Comparison of ENCODE assay signal across 8 cellular contexts in the genomic region with DNA sequence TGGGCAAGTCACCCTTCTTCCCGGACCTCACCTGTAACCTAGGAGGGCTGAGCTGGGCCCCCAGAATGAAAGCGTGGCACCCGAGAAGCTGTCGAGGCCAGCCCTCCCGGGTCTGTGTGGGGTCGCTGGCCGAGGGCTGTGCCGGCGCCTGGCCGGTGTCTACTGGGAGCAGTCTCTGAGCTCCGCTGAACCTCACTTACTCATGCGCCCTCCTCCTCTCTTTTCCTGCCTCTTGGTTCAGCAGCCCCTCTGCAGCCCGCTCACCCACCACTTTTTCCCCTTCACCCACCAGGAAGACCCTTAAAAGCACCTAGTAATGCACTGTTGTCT. TPM values are rescaled to one million over a fixed set of nuclear protein-coding genes. Genes with fewer than 3 reads are reported as not detected.
A peak's percentile ranks its signal among the peaks of the same experiment; 100 is the strongest.
DNase-seq lines count a peak whose midpoint lies in the region; ATAC-seq, FAIRE-seq and TF ChIP-seq lines count a peak whose summit lies in the region.

No MANE protein-coding gene starts in this region.

- H3K36me3 ChIP-seq in DOHH2 (ENCODE audit: control insufficient read depth, low read length), result no peaks in the 10 kb centered on the region
- H3K36me3 ChIP-seq in pancreas, result no peaks in the 10 kb centered on the region

- no peaks in the 10 kb centered on the region for H3F3A ChIP-seq in DOHH2 (ENCODE audit: control insufficient read depth, insufficient read depth)

- H3K79me2 ChIP-seq in DOHH2 (ENCODE audit: control insufficient read depth, low read length), result no peaks in the 10 kb centered on the region

- 1% methylated on average over 13 of the region's 13 CpGs for WGBS in pancreas, 2 donors

- no peak for TF ChIP-seq CTCF in DOHH2 (IDR thresholded peaks at IDR 0.05; ENCODE audit: low read depth, low read length, poor library complexity, severe bottlenecking)
- no peak for TF ChIP-seq CTCF in HFFc6 (IDR thresholded peaks at IDR 0.05)
- TF ChIP-seq CTCF in fibroblast of villous mesenchyme (IDR thresholded peaks at IDR 0.05; ENCODE audit: insufficient read depth, low read depth, low read length), result no peak
- TF ChIP-seq CTCF in pancreas (IDR thresholded peaks at IDR 0.05), result no peak

- H3K4me1 Mint-ChIP-seq in HFFc6 (ENCODE audit: low read depth), result peaks cover 20% of the 10 kb centered on the region

- intact Hi-C loops in pancreas (cut with DNase I), result no loop called here

- no peaks in the 10 kb centered on the region for H3K36me3 Mint-ChIP-seq in HFFc6 (ENCODE audit: low read depth)

- H3K4me3 ChIP-seq in DOHH2 (ENCODE audit: low read length) (peak overlapping the region; percentile 78), fibroblast of villous mesenchyme (ENCODE audit: low read depth, low read length) (peak overlapping the region; percentile 90), pancreas (peak overlapping the region; percentile 33 to 88 (median 70))

- no peaks in the 10 kb centered on the region for H3K9me3 ChIP-seq in DOHH2 (ENCODE audit: control insufficient read depth, insufficient read depth, low read length)
- H3K9me3 ChIP-seq in pancreas, result peaks cover 0 to 2% (median 0%) of the 10 kb centered on the region in 4 donors

- H3K4me2 ChIP-seq in DOHH2 (ENCODE audit: low read length), result peak overlapping the region; percentile 74

- peak overlapping the region; percentile 92 for H3K4me3 Mint-ChIP-seq in HFFc6

- no peaks in the 10 kb centered on the region for H3K9me3 Mint-ChIP-seq in HFFc6

- FAIRE-seq in pancreas (lab: Jason Lieb, UNC), result no peak

- H3K27me3 ChIP-seq in DOHH2 (ENCODE audit: control insufficient read depth, low read length) (peaks cover 8% of the 10 kb centered on the region), pancreas (no peaks in the 10 kb centered on the region)

- no peaks in the 10 kb centered on the region for H4K20me1 ChIP-seq in DOHH2 (ENCODE audit: control insufficient read depth, insufficient read depth, low read depth, low read length)

- H3K4me1 ChIP-seq in DOHH2 (ENCODE audit: control insufficient read depth, low read length) (peaks cover 12% of the 10 kb centered on the region), pancreas (peaks cover 0 to 4% (median 0%) of the 10 kb centered on the region in 3 donors)

- no peaks in the 10 kb centered on the region for H3K9me2 ChIP-seq in DOHH2 (replicated peaks; ENCODE audit: control insufficient read depth, low read length)

- H3K27ac ChIP-seq in DOHH2 (ENCODE audit: low read depth, low read length) (no peak overlapping the region), pancreas (peak overlapping the region; percentile 6 to 67 (median 50))

- 0 out of 2 replicates have a peak overlapping the region, but pooled peaks have one; percentile 14 for H3K27ac Mint-ChIP-seq in HFFc6

- ATAC-seq in SK-N-SH treated with all-trans-retinoic acid at 6 μM for 48 hours, result peak; percentile 61
- peak; percentile 38 to 58 (median 50) for ATAC-seq in pancreas

- no peak for DNase-seq in HFFc6
- DNase-seq in fibroblast of villous mesenchyme (ENCODE audit: low read depth), result no peak
- no peak for DNase-seq in pancreas
- DNase-seq in NCI-H2081 treated with DMSO at 0.1 percent for 48 hours (lab: John Stamatoyannopoulos, UW), result no peak
- no peak for DNase-seq in NCI-H2107 (lab: John Stamatoyannopoulos, UW)
- no peak for DNase-seq in NCI-H187 (lab: John Stamatoyannopoulos, UW)

- no peaks in the 10 kb centered on the region; the same call in 1 of the 2 replicates for H3K27me3 Mint-ChIP-seq in HFFc6 (ENCODE audit: insufficient read depth)

TF ChIP-seq in SK-N-SH treated with all-trans-retinoic acid at 6 μM for 48 hours, 23 proteins besides CTCF, POLR2A, EP300 and RAD21 (continues in another document):
- TF ChIP-seq ESRRG (CRISPR knock-in tag; IDR thresholded peaks at IDR 0.05) (no peak), ARNTL (CRISPR knock-in tag; IDR thresholded peaks at IDR 0.05; ENCODE audit: borderline replicate concordance, low read depth) (no peak), ZNF8 (CRISPR knock-in tag; IDR thresholded peaks at IDR 0.05) (no peak), SNAI2 (CRISPR knock-in tag; IDR thresholded peaks at IDR 0.05) (no peak), PPARA (CRISPR knock-in tag; IDR thresholded peaks at IDR 0.05; ENCODE audit: borderline replicate concordance) (no peak), ZC3H10 (CRISPR knock-in tag; IDR thresholded peaks at IDR 0.05) (no peak), OSR1 (CRISPR knock-in tag; IDR thresholded peaks at IDR 0.05) (no peak), CSDC2 (CRISPR knock-in tag; IDR thresholded peaks at IDR 0.05) (no peak), ZFP30 (CRISPR knock-in tag; IDR thresholded peaks at IDR 0.05) (no peak), GLIS3 (CRISPR knock-in tag; IDR thresholded peaks at IDR 0.05) (no peak)
- TF ChIP-seq, protein P1, sequence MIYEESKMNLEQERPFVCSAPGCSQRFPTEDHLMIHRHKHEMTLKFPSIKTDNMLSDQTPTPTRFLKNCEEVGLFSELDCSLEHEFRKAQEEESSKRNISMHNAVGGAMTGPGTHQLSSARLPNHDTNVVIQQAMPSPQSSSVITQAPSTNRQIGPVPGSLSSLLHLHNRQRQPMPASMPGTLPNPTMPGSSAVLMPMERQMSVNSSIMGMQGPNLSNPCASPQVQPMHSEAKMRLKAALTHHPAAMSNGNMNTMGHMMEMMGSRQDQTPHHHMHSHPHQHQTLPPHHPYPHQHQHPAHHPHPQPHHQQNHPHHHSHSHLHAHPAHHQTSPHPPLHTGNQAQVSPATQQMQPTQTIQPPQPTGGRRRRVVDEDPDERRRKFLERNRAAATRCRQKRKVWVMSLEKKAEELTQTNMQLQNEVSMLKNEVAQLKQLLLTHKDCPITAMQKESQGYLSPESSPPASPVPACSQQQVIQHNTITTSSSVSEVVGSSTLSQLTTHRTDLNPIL (CRISPR knock-in tag; IDR thresholded peaks at IDR 0.05; ENCODE audit: low read depth), result no peak
- TF ChIP-seq, protein P2, sequence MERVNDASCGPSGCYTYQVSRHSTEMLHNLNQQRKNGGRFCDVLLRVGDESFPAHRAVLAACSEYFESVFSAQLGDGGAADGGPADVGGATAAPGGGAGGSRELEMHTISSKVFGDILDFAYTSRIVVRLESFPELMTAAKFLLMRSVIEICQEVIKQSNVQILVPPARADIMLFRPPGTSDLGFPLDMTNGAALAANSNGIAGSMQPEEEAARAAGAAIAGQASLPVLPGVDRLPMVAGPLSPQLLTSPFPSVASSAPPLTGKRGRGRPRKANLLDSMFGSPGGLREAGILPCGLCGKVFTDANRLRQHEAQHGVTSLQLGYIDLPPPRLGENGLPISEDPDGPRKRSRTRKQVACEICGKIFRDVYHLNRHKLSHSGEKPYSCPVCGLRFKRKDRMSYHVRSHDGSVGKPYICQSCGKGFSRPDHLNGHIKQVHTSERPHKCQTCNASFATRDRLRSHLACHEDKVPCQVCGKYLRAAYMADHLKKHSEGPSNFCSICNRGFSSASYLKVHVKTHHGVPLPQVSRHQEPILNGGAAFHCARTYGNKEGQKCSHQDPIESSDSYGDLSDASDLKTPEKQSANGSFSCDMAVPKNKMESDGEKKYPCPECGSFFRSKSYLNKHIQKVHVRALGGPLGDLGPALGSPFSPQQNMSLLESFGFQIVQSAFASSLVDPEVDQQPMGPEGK (CRISPR knock-in tag; IDR thresholded peaks at IDR 0.05; ENCODE audit: borderline replicate concordance), result no peak
- TF ChIP-seq, protein P3, sequence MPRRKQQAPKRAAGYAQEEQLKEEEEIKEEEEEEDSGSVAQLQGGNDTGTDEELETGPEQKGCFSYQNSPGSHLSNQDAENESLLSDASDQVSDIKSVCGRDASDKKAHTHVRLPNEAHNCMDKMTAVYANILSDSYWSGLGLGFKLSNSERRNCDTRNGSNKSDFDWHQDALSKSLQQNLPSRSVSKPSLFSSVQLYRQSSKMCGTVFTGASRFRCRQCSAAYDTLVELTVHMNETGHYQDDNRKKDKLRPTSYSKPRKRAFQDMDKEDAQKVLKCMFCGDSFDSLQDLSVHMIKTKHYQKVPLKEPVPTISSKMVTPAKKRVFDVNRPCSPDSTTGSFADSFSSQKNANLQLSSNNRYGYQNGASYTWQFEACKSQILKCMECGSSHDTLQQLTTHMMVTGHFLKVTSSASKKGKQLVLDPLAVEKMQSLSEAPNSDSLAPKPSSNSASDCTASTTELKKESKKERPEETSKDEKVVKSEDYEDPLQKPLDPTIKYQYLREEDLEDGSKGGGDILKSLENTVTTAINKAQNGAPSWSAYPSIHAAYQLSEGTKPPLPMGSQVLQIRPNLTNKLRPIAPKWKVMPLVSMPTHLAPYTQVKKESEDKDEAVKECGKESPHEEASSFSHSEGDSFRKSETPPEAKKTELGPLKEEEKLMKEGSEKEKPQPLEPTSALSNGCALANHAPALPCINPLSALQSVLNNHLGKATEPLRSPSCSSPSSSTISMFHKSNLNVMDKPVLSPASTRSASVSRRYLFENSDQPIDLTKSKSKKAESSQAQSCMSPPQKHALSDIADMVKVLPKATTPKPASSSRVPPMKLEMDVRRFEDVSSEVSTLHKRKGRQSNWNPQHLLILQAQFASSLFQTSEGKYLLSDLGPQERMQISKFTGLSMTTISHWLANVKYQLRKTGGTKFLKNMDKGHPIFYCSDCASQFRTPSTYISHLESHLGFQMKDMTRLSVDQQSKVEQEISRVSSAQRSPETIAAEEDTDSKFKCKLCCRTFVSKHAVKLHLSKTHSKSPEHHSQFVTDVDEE (CRISPR knock-in tag; IDR thresholded peaks at IDR 0.05), result no peak

RNA-seq across cellular contexts. Expression of a gene that starts 0.4 kb away (rescaled TPM):
- total RNA-seq in HFFc6 (2021; fragmentation: NEBNext Ultra II Directional; extraction: Animal tissue kit (Norgen Biotek cat#: 25700)), result 1 to 10 TPM; 3.1 to 5.2 (median 4.1) TPM
- total RNA-seq in fibroblast of villous mesenchyme, result 1.7 and 2.3 TPM in 2 replicates
- 1 to 10 TPM; 2.3 to 5.1 (median 2.8) TPM for total RNA-seq in pancreas
- polyA plus RNA-seq in pancreas, result 1 to 10 TPM; 3.2 TPM

RNA-seq across cellular contexts. Expression of a gene that starts 32.4 kb away (rescaled TPM):
- 100 to 1,000 TPM; 181 to 242 (median 217) TPM for total RNA-seq in HFFc6 (2021; fragmentation: NEBNext Ultra II Directional; extraction: Animal tissue kit (Norgen Biotek cat#: 25700))
- 215 and 291 TPM in 2 replicates for total RNA-seq in fibroblast of villous mesenchyme
- 10 to 100 TPM; 24.6 to 63.1 (median 43.5) TPM for total RNA-seq in pancreas
- 10 to 100 TPM; 67.0 to 84.1 TPM for polyA plus RNA-seq in pancreas

RNA-seq across cellular contexts. Expression of a gene that starts 57.5 kb away (rescaled TPM):
- total RNA-seq in HFFc6 (2021; fragmentation: NEBNext Ultra II Directional; extraction: Animal tissue kit (Norgen Biotek cat#: 25700)), result 1 to 10 TPM in 5 of 6 experiments, under 1 TPM in 1; 0.94 to 2.1 (median 1.6) TPM
- total RNA-seq in fibroblast of villous mesenchyme (0.64 and 2.2 TPM in 2 replicates), pancreas (1 to 10 TPM; 1.2 to 2.6 (median 1.8) TPM)
- polyA plus RNA-seq in pancreas, result 1 to 10 TPM in 1 of 2 donors, under 1 TPM in 1; 0.80 to 2.9 TPM
